10 cellular contexts compared by ENCODE assay signal in genomic region chr2:123993728-123994323, GRCh38. TPM values are rescaled to one million over a fixed set of nuclear protein-coding genes. Genes with fewer than 3 reads are reported as not detected.
DNase-seq lines count a peak whose midpoint lies in the region; ATAC-seq, FAIRE-seq and TF ChIP-seq lines count a peak whose summit lies in the region.
"Had no signal": no experiment of that assay in that cellular context is flagged by ENCODE, and none has a peak within 500 bp of the region (broad histone marks: within the 10 kb centered on the region; RNA-seq: fewer than 3 reads in every experiment).

No MANE protein-coding gene starts in this region.

- H2AFZ ChIP-seq in keratinocyte (ENCODE audit: control insufficient read depth, low read length): no peak overlapping the region

- no peaks in the 10 kb centered on the region for H4K20me1 ChIP-seq in keratinocyte (ENCODE audit: control insufficient read depth, extremely low read depth, insufficient read depth, low read length)

- in situ Hi-C loops in transverse colon (cut with MboI; ENCODE audit: low pct_ligation_motif_present in 1 of 4, low pct_unique_long_range_greater_than_20kb in 1 of 4, low sequenced_read_pairs in 3 of 4): loop anchor here in 1 of 4 donors (25.0 kb wide), 1 partner anchor 2007 kb away; no protein-coding TSS in a partner anchor

- peak; percentile 71 for ATAC-seq in GM21423 (IDR thresholded peaks at IDR 0.05; ENCODE audit: unreplicated experiment)

- TF ChIP-seq POLR2A in transverse colon (IDR thresholded peaks at IDR 0.05) (no peak), GM12892 (IDR thresholded peaks at IDR 0.05; ENCODE audit: low read depth, low read length) (no peak)

- dilution Hi-C loops in keratinocyte (cut with MboI; ENCODE audit: extremely low pct_ligation_motif_present, low sequenced_read_pairs): no loop called here

- H3K79me2 ChIP-seq in keratinocyte (ENCODE audit: control insufficient read depth, insufficient read depth, low read length): no peaks in the 10 kb centered on the region

- TF ChIP-seq CTCF in keratinocyte (optimal IDR thresholded peaks at IDR 0.05 in 1 of 3, IDR thresholded peaks at IDR 0.05 in 1 of 3, conservative IDR thresholded peaks at IDR 0.05 in 1 of 3; ENCODE audit: extremely low read depth in 1 of 3, insufficient read depth in 2 of 3, low read length in 3 of 3): peak in 2 of 3 experiments; percentile 36 to 46
- TF ChIP-seq CTCF in transverse colon (IDR thresholded peaks at IDR 0.05): peak; percentile 30 to 49 (median 44)

- H3K36me3 ChIP-seq in adipocyte (ENCODE audit: control insufficient read depth, insufficient read depth, low read length, severe bottlenecking) (no peaks in the 10 kb centered on the region), keratinocyte (ENCODE audit: control insufficient read depth in 2 of 2, extremely low read depth in 1 of 2, insufficient read depth in 2 of 2, low read length in 2 of 2) (no peaks in the 10 kb centered on the region), transverse colon (no peaks in the 10 kb centered on the region)

- no peaks in the 10 kb centered on the region for H3K9me3 ChIP-seq in adipocyte (ENCODE audit: control insufficient read depth, low read length)
- H3K9me3 ChIP-seq in keratinocyte (ENCODE audit: control insufficient read depth, low read depth, low read length): no peaks in the 10 kb centered on the region
- H3K9me3 ChIP-seq in transverse colon: no peaks in the 10 kb centered on the region

- H3K4me3 ChIP-seq in adipocyte (ENCODE audit: low read length): no peak overlapping the region
- no peak overlapping the region for H3K4me3 ChIP-seq in keratinocyte (ENCODE audit: control insufficient read depth in 2 of 3, extremely low read depth in 1 of 3, insufficient read depth in 2 of 3, low read depth in 1 of 3, low read length in 3 of 3)
- H3K4me3 ChIP-seq in transverse colon: no peak overlapping the region
- H3K4me3 ChIP-seq: skin epidermis had no signal

- H3K27ac ChIP-seq in keratinocyte (ENCODE audit: control insufficient read depth, insufficient read depth, low read length) (no peak overlapping the region), transverse colon (no peak overlapping the region)
- H3K27ac ChIP-seq: skin epidermis had no signal

- WGBS in transverse colon (ENCODE audit: low coverage in 1 of 2), 2 donors: 19 to 21% methylated on average over 8 of the region's 8 CpGs

- no peak overlapping the region for H3K4me2 ChIP-seq in keratinocyte (ENCODE audit: control insufficient read depth, extremely low read depth, insufficient read depth, low read depth, low read length)

- H3K9ac ChIP-seq in adipocyte (ENCODE audit: low read length) (no peak overlapping the region), keratinocyte (ENCODE audit: control insufficient read depth, extremely low read depth, insufficient read depth, low read length) (no peak overlapping the region)

- H3K4me1 ChIP-seq in adipocyte (ENCODE audit: control insufficient read depth, insufficient read depth, low read length): no peaks in the 10 kb centered on the region
- H3K4me1 ChIP-seq in keratinocyte (ENCODE audit: control insufficient read depth, extremely low read depth, insufficient read depth, low read length): no peaks in the 10 kb centered on the region
- H3K4me1 ChIP-seq in transverse colon: no peaks in the 10 kb centered on the region

- no peak for TF ChIP-seq EP300 in transverse colon (IDR thresholded peaks at IDR 0.05; ENCODE audit: low read depth)

- FAIRE-seq in keratinocyte (lab: Jason Lieb, UNC) (no peak), GM12892 (lab: Jason Lieb, UNC) (no peak)

- intact Hi-C loops in transverse colon (cut with DNase I; ENCODE audit: low total_unique reads): no loop called here

- DNase-seq in NCI-H1092 treated with DMSO at 0.1 percent for 48 hours (lab: John Stamatoyannopoulos, UW) (peak; percentile 25), NCI-H1092 (lab: John Stamatoyannopoulos, UW) (no peak), Kasumi-1 (lab: John Stamatoyannopoulos, UW) (peak; percentile 38 to 46), adipocyte (ENCODE audit: low read depth) (peak; percentile 0), keratinocyte (ENCODE audit: low read depth, low spot score) (no peak), transverse colon (peak; percentile 17), GM12892 (ENCODE audit: insufficient read length) (no peak)

- H3K27me3 ChIP-seq in adipocyte (replicated peaks; ENCODE audit: control insufficient read depth, insufficient read depth, low read length) (no peaks in the 10 kb centered on the region), keratinocyte (ENCODE audit: control insufficient read depth, extremely low read depth, insufficient read depth, low read length) (no peaks in the 10 kb centered on the region), transverse colon (no peaks in the 10 kb centered on the region)

- no peaks in the 10 kb centered on the region for H3K9me1 ChIP-seq in keratinocyte (ENCODE audit: control insufficient read depth, extremely low read depth, insufficient read depth, low read length)

RNA-seq across cellular contexts. Expression of gene CNTNAP5, which starts 31.3 kb away (rescaled TPM):
- polyA plus RNA-seq in keratinocyte: not detected in 3 replicates
- not detected for polyA plus RNA-seq in keratinocyte (2011; ENCODE audit: low read depth)
- not detected in 2 replicates for polyA plus RNA-seq in keratinocyte (2011; cell fraction: cytosol; rRNA removed)
- polyA plus RNA-seq in keratinocyte (2011; cell fraction: nucleus; rRNA removed): not detected in 2 replicates
- not detected in 2 replicates for polyA plus RNA-seq in keratinocyte (2012; ENCODE audit: low replicate concordance)
- not detected in 3 replicates for polyA minus RNA-seq in keratinocyte
- polyA minus RNA-seq in keratinocyte (2011; cell fraction: cytosol; rRNA and poly(A)+ RNA removed): not detected
- polyA minus RNA-seq in keratinocyte (2011; cell fraction: nucleus; rRNA and poly(A)+ RNA removed): not detected in 2 replicates
- 1 to 10 TPM in 1 of 4 donors, under 1 TPM in 2, not detected in 1; 0.20 to 1.4 (median 0.68) TPM for total RNA-seq in transverse colon
- not detected for polyA plus RNA-seq in GM12892 (2012; ENCODE audit: missing spikeins)
- total RNA-seq: activated CD8-positive, alpha-beta memory T cell treated with anti-CD3 and anti-CD28 coated beads for 36 hours had no signal

Comparison
In these comparisons a context has a peak if more than half of its experiments do, and no peak if none do; other contexts are left out.
1. DNase-seq: peak in NCI-H1092 treated with DMSO at 0.1 percent for 48 hours (single experiment), Kasumi-1 (2 of 2), adipocyte (single experiment) and transverse colon (single experiment); none in NCI-H1092 (single experiment), keratinocyte (single experiment) and GM12892 (single experiment).